In genomic region chr11:46100670-46101069, GRCh38 we compare ENCODE assay signal across 1 cellular context.
TF ChIP-seq lines count a peak whose summit lies in the region.

No MANE protein-coding gene starts in this region.

TF ChIP-seq in SK-N-SH, 30 proteins besides CTCF, POLR2A, EP300 and RAD21 (continued from another document):
- TF ChIP-seq, protein P1, sequence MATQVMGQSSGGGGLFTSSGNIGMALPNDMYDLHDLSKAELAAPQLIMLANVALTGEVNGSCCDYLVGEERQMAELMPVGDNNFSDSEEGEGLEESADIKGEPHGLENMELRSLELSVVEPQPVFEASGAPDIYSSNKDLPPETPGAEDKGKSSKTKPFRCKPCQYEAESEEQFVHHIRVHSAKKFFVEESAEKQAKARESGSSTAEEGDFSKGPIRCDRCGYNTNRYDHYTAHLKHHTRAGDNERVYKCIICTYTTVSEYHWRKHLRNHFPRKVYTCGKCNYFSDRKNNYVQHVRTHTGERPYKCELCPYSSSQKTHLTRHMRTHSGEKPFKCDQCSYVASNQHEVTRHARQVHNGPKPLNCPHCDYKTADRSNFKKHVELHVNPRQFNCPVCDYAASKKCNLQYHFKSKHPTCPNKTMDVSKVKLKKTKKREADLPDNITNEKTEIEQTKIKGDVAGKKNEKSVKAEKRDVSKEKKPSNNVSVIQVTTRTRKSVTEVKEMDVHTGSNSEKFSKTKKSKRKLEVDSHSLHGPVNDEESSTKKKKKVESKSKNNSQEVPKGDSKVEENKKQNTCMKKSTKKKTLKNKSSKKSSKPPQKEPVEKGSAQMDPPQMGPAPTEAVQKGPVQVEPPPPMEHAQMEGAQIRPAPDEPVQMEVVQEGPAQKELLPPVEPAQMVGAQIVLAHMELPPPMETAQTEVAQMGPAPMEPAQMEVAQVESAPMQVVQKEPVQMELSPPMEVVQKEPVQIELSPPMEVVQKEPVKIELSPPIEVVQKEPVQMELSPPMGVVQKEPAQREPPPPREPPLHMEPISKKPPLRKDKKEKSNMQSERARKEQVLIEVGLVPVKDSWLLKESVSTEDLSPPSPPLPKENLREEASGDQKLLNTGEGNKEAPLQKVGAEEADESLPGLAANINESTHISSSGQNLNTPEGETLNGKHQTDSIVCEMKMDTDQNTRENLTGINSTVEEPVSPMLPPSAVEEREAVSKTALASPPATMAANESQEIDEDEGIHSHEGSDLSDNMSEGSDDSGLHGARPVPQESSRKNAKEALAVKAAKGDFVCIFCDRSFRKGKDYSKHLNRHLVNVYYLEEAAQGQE (IDR thresholded peaks at IDR 0.05; ENCODE audit: low read depth, low read length): no peak
